In genomic region chr13:48579167-48579918, GRCh38 we compare ENCODE assay signal across 9 cellular contexts. TPM values are rescaled to one million over a fixed set of nuclear protein-coding genes. Genes with fewer than 3 reads are reported as not detected.
A peak's percentile ranks its signal among the peaks of the same experiment; 100 is the strongest.
DNase-seq lines count a peak whose midpoint lies in the region; ATAC-seq and TF ChIP-seq lines count a peak whose summit lies in the region.
"Had no signal": no experiment of that assay in that cellular context is flagged by ENCODE, and none has a peak within 500 bp of the region (broad histone marks: within the 10 kb centered on the region; RNA-seq: fewer than 3 reads in every experiment).

No MANE protein-coding gene starts in this region.

- no TSS peak for BruUV-seq in Caco-2 (replicated peaks; lab: Mats Ljungman, UMichigan)

- H3K27me3 Mint-ChIP-seq in progenitor cell of endocrine pancreas, result no peaks in the 10 kb centered on the region
- peaks cover 3% of the 10 kb centered on the region for H3K27me3 Mint-ChIP-seq in Caco-2 (ENCODE audit: insufficient read depth, unreplicated experiment)
- peaks cover 5% of the 10 kb centered on the region for H3K27me3 Mint-ChIP-seq in endothelial cell (ENCODE audit: unreplicated experiment)

- peak overlapping the region; percentile 41 for H3K27ac Mint-ChIP-seq in progenitor cell of endocrine pancreas
- no peak overlapping the region for H3K27ac Mint-ChIP-seq in Caco-2 (ENCODE audit: unreplicated experiment)
- H3K27ac Mint-ChIP-seq in endothelial cell (ENCODE audit: unreplicated experiment), result no peak overlapping the region

- H3K4me3 ChIP-seq in Caco-2 (ENCODE audit: low read depth, low read length), result no peak overlapping the region

- CTCF ChIA-PET in Caco-2 (lab: Charles Lee), result interaction anchor here (0.5 to 4.4 kb wide), 22 partner anchors 9 to 542 kb away, joined by 3 to 40 read pairs (median 4); partner anchors contain the start of genes NUDT15 and RCBTB2

- no peaks in the 10 kb centered on the region for H3K9me3 Mint-ChIP-seq in progenitor cell of endocrine pancreas (ENCODE audit: low read depth)
- H3K9me3 Mint-ChIP-seq in Caco-2 (ENCODE audit: unreplicated experiment), result no peaks in the 10 kb centered on the region
- H3K9me3 Mint-ChIP-seq in endothelial cell (ENCODE audit: unreplicated experiment), result no peaks in the 10 kb centered on the region

- H3K27me3 ChIP-seq in Caco-2 (replicated peaks; ENCODE audit: control insufficient read depth, insufficient read depth, low read length), result no peaks in the 10 kb centered on the region

- POLR2A ChIA-PET in Caco-2 (lab: Charles Lee), result interaction anchor here (0.6 to 1.0 kb wide), 7 partner anchors 47 to 1999 kb away, joined by 3 to 9 read pairs (median 3); partner anchors contain the start of genes ITM2B, LPAR6 and MED4

- H3K4me1 ChIP-seq in Caco-2, result peaks cover 6% of the 10 kb centered on the region; the same call in 1 of the 2 replicates

- H3K4me3 Mint-ChIP-seq in progenitor cell of endocrine pancreas (ENCODE audit: low read depth), result no peak overlapping the region
- H3K4me3 Mint-ChIP-seq in Caco-2 (ENCODE audit: unreplicated experiment), result no peak overlapping the region
- no peak overlapping the region for H3K4me3 Mint-ChIP-seq in endothelial cell (ENCODE audit: unreplicated experiment)

- H3K36me3 Mint-ChIP-seq in progenitor cell of endocrine pancreas (ENCODE audit: insufficient read depth) (no peaks in the 10 kb centered on the region), Caco-2 (ENCODE audit: insufficient read depth, unreplicated experiment) (no peaks in the 10 kb centered on the region), endothelial cell (ENCODE audit: low read depth, unreplicated experiment) (no peaks in the 10 kb centered on the region)

- H3K36me3 ChIP-seq in Caco-2 (ENCODE audit: control insufficient read depth, insufficient read depth, low read length), result no peaks in the 10 kb centered on the region

- peaks cover 15% of the 10 kb centered on the region for H3K4me1 Mint-ChIP-seq in progenitor cell of endocrine pancreas (ENCODE audit: low read depth)
- no peaks in the 10 kb centered on the region for H3K4me1 Mint-ChIP-seq in Caco-2 (ENCODE audit: low read depth, unreplicated experiment)
- peaks cover 17% of the 10 kb centered on the region for H3K4me1 Mint-ChIP-seq in endothelial cell (ENCODE audit: unreplicated experiment)

- intact Hi-C loops in Caco-2 (cut with micrococcal nuclease; ENCODE audit: unreplicated experiment), result no loop called here

- H3K27ac ChIP-seq in VCaP, result peak overlapping the region; percentile 27
- H3K27ac ChIP-seq: C4-2B had no signal

- H3K9me3 ChIP-seq in Caco-2, result no peaks in the 10 kb centered on the region

- TF ChIP-seq CTCF in VCaP (conservative IDR thresholded peaks at IDR 0.05) (no peak), progenitor cell of endocrine pancreas (IDR thresholded peaks at IDR 0.05; ENCODE audit: unreplicated experiment) (no peak), Caco-2 (IDR thresholded peaks at IDR 0.05; ENCODE audit: insufficient read depth in 1 of 2, low read depth in 1 of 2, low read length in 1 of 2, severe bottlenecking in 1 of 2, unreplicated experiment in 1 of 2) (no peak), endothelial cell (IDR thresholded peaks at IDR 0.05; ENCODE audit: unreplicated experiment) (no peak)

- DNase-seq in AML-193 (lab: John Stamatoyannopoulos, UW) (peak; percentile 93), progenitor cell of endocrine pancreas (ENCODE audit: low spot score, unreplicated experiment) (no peak), Caco-2 (no peak), AG08396 (ENCODE audit: low spot score) (no peak), endothelial cell (ENCODE audit: low spot score) (no peak)

- ATAC-seq in GM19372 (IDR thresholded peaks at IDR 0.05; ENCODE audit: low read depth, unreplicated experiment), result peak; percentile 76
- peak; percentile 85 for ATAC-seq in HG03280 (IDR thresholded peaks at IDR 0.05; ENCODE audit: unreplicated experiment)

RNA-seq across cellular contexts. Expression of gene RCBTB2, which starts 46.5 kb away (rescaled TPM):
- total RNA-seq in progenitor cell of endocrine pancreas (18.2 and 18.9 TPM in 2 replicates), Caco-2 (2022) (0.74 and 1.1 TPM in 2 replicates), endothelial cell (ENCODE audit: unreplicated experiment) (71.0 TPM)

Comparison
In these comparisons a context has a peak if more than half of its experiments do, and no peak if none do; other contexts are left out.
1. DNase-seq: peak in AML-193 (2 of 2); none in progenitor cell of endocrine pancreas (single experiment), Caco-2 (0 of 2), AG08396 (single experiment) and endothelial cell (single experiment).